In genomic region chr5:143056792-143057579, GRCh38 we compare ENCODE assay signal across 10 cellular contexts.
DNase-seq lines count a peak whose midpoint lies in the region; ATAC-seq and TF ChIP-seq lines count a peak whose summit lies in the region.
"Had no signal": no experiment of that assay in that cellular context is flagged by ENCODE, and none has a peak within 500 bp of the region (broad histone marks: within the 10 kb centered on the region; RNA-seq: fewer than 3 reads in every experiment).

No MANE protein-coding gene starts in this region.

- no peaks in the 10 kb centered on the region for H3K9me3 ChIP-seq in heart left ventricle
- H3K9me3 ChIP-seq: stomach had no signal

- intact Hi-C loops in heart left ventricle (cut with DNase I), result loop anchor here in 1 of 10 donors (5.0 kb wide), 1 partner anchor 40 kb away; no protein-coding TSS in a partner anchor

- TF ChIP-seq CTCF in GM10266 (IDR thresholded peaks at IDR 0.05; ENCODE audit: control insufficient read depth, insufficient read depth, low read depth, missing control alignments), result no peak
- TF ChIP-seq CTCF in heart left ventricle (IDR thresholded peaks at IDR 0.05), result no peak

- peaks cover 0 to 51% (median 26%) of the 10 kb centered on the region in 9 donors for H3K36me3 ChIP-seq in heart left ventricle

- WGBS in heart left ventricle, 4 donors, result 71 to 84% (median 80%) methylated on average over 2 of the region's 2 CpGs

- peak overlapping the region in 10 of 12 donors; percentile 18 to 65 (median 40) for H3K27ac ChIP-seq in heart left ventricle

- H3K4me3 ChIP-seq in heart left ventricle, result no peak overlapping the region
- H3K4me3 ChIP-seq: stomach had no signal

- no peaks in the 10 kb centered on the region for H3K27me3 ChIP-seq in heart left ventricle
- H3K27me3 ChIP-seq: stomach had no signal

- H3K4me1 ChIP-seq in heart left ventricle, result peaks cover 0 to 67% (median 38%) of the 10 kb centered on the region in 12 donors

- DNase-seq in GM10266 (ENCODE audit: extremely low spot score), result peak; percentile 27
- no peak for DNase-seq in heart left ventricle
- no peak for DNase-seq in Kasumi-1 (lab: John Stamatoyannopoulos, UW)
- DNase-seq in stimulated activated naive CD4-positive, alpha-beta T cell (lab: John Stamatoyannopoulos, UW), result no peak
- DNase-seq in kidney glomerular epithelial cell (lab: John Stamatoyannopoulos, UW), result no peak
- DNase-seq: dermis blood vessel endothelial cell, stomach had no signal

- ATAC-seq in GM19467 (IDR thresholded peaks at IDR 0.05; ENCODE audit: unreplicated experiment) (peak; percentile 8), HG03354 (IDR thresholded peaks at IDR 0.05; ENCODE audit: poor library complexity, severe bottlenecking, unreplicated experiment) (peak; percentile 52), heart left ventricle (peak; percentile 40 to 83 (median 68)), HG03469 (IDR thresholded peaks at IDR 0.05; ENCODE audit: unreplicated experiment) (no peak)

- TF ChIP-seq POLR2A in heart left ventricle (IDR thresholded peaks at IDR 0.05), result no peak
